ENCODE assay signal across 13 cellular contexts in genomic region chr2:135839713-135840112, GRCh38. TPM values are rescaled to one million over a fixed set of nuclear protein-coding genes. Genes with fewer than 3 reads are reported as not detected.
A peak's percentile ranks its signal among the peaks of the same experiment; 100 is the strongest.
DNase-seq lines count a peak whose midpoint lies in the region; ATAC-seq, FAIRE-seq and TF ChIP-seq lines count a peak whose summit lies in the region.
"Had no signal": no experiment of that assay in that cellular context is flagged by ENCODE, and none has a peak within 500 bp of the region (broad histone marks: within the 10 kb centered on the region; RNA-seq: fewer than 3 reads in every experiment).

No MANE protein-coding gene starts in this region.

- POLR2A ChIA-PET in endothelial cell of umbilical vein (lab: Charles Lee) = interaction anchor here (0.7 kb wide), 1 partner anchor 913 kb away, joined by 4 read pairs; no protein-coding TSS in a partner anchor

- H3K9me3 Mint-ChIP-seq in GM23338 = no peaks in the 10 kb centered on the region
- H3K9me3 Mint-ChIP-seq: CD4-positive, alpha-beta T cell had no signal

- H3K27ac Mint-ChIP-seq in GM23338 = no peak overlapping the region

- peak; percentile 81 for DNase-seq in AG20443 (ENCODE audit: low spot score)
- peak; percentile 5 for DNase-seq in NCI-H1694 treated with DMSO at 0.1 percent for 48 hours (lab: John Stamatoyannopoulos, UW)
- peak; percentile 73 for DNase-seq in endothelial cell of umbilical vein (ENCODE audit: low read depth, low spot score)
- DNase-seq in mucosa of descending colon = peak in 1 of 3 donors; percentile 21
- DNase-seq in NAMALWA (ENCODE audit: low spot score) = no peak
- no peak for DNase-seq in GM23338 (ENCODE audit: low spot score)
- DNase-seq: CD4-positive, alpha-beta T cell; cortex of kidney; occipital lobe; T1000 had no signal

- no TSS peak for BruUV-seq in endothelial cell of umbilical vein (replicated peaks; lab: Mats Ljungman, UMichigan)

- H3K9me3 ChIP-seq in endothelial cell of umbilical vein (replicated peaks; ENCODE audit: control insufficient read depth, insufficient read depth, low read length) (no peaks in the 10 kb centered on the region), mucosa of descending colon (no peaks in the 10 kb centered on the region)

- peaks cover 2% of the 10 kb centered on the region for H3K27me3 Mint-ChIP-seq in GM23338 (ENCODE audit: insufficient read depth, low read depth, poor library complexity)
- H3K27me3 Mint-ChIP-seq: CD4-positive, alpha-beta T cell had no signal

- TF ChIP-seq CTCF in endothelial cell of umbilical vein (IDR thresholded peaks at IDR 0.05; ENCODE audit: extremely low read depth in 1 of 2, insufficient read depth in 1 of 2, low read depth in 1 of 2, low read length in 2 of 2) (no peak), mucosa of descending colon (IDR thresholded peaks at IDR 0.05) (no peak), GM23338 (conservative IDR thresholded peaks at IDR 0.05; ENCODE audit: low read depth in 2 of 2) (no peak)

- H3K27me3 ChIP-seq in endothelial cell of umbilical vein (ENCODE audit: control insufficient read depth in 2 of 2, insufficient read depth in 2 of 2, low read length in 2 of 2) (no peaks in the 10 kb centered on the region), GM23338 (ENCODE audit: insufficient read depth) (no peaks in the 10 kb centered on the region)

- H3K79me2 ChIP-seq in endothelial cell of umbilical vein (ENCODE audit: control insufficient read depth, insufficient read depth, low read length) = no peaks in the 10 kb centered on the region
- no peaks in the 10 kb centered on the region for H3K79me2 ChIP-seq in GM23338 (replicated peaks; ENCODE audit: insufficient read depth)

- no peak overlapping the region for H3K4me2 ChIP-seq in endothelial cell of umbilical vein (ENCODE audit: insufficient read depth, low read length)
- H3K4me2 ChIP-seq in GM23338 = no peak overlapping the region

- H3K27ac ChIP-seq in endothelial cell of umbilical vein (ENCODE audit: insufficient read depth, low read depth, low read length) (no peak overlapping the region), GM23338 (ENCODE audit: low read depth) (no peak overlapping the region)

- peaks cover 8% of the 10 kb centered on the region for H3K4me1 ChIP-seq in endothelial cell of umbilical vein (ENCODE audit: control insufficient read depth, extremely low read depth, insufficient read depth, low read length)
- peaks cover 6% of the 10 kb centered on the region for H3K4me1 ChIP-seq in mucosa of descending colon (ENCODE audit: low read depth)
- H3K4me1 ChIP-seq in GM23338 (ENCODE audit: insufficient read depth) = no peaks in the 10 kb centered on the region

- peaks cover 39% of the 10 kb centered on the region for H3K36me3 Mint-ChIP-seq in GM23338 (ENCODE audit: low read depth)

- H3K9me2 ChIP-seq in GM23338 (ENCODE audit: insufficient read depth) = no peaks in the 10 kb centered on the region

- H3K9ac ChIP-seq in endothelial cell of umbilical vein (replicated peaks; ENCODE audit: extremely low read depth, insufficient read depth, low read length) = no peak overlapping the region

- peaks cover 2% of the 10 kb centered on the region; the same call in 1 of the 3 replicates for H3K4me1 Mint-ChIP-seq in GM23338

- dilution Hi-C loops in endothelial cell of umbilical vein (cut with MboI; ENCODE audit: extremely low pct_ligation_motif_present, low sequenced_read_pairs) = no loop called here

- H3K9me1 ChIP-seq in endothelial cell of umbilical vein (replicated peaks; ENCODE audit: control insufficient read depth, extremely low read depth, insufficient read depth, low read length) = no peaks in the 10 kb centered on the region

- no peak overlapping the region for H3K4me3 Mint-ChIP-seq in GM23338
- H3K4me3 Mint-ChIP-seq: CD4-positive, alpha-beta T cell had no signal

- H4K20me1 ChIP-seq in endothelial cell of umbilical vein (replicated peaks; ENCODE audit: control insufficient read depth, extremely low read depth, insufficient read depth, low read length) (no peaks in the 10 kb centered on the region), GM23338 (replicated peaks; ENCODE audit: insufficient read depth) (0 out of 2 replicates have a peak, but pooled peaks cover 4% of the 10 kb centered on the region)

- peak; percentile 90 for ATAC-seq in mucosa of descending colon
- ATAC-seq in HG03159 (IDR thresholded peaks at IDR 0.05; ENCODE audit: unreplicated experiment) = no peak
- no peak for ATAC-seq in GM23338
- ATAC-seq in HG03442 (IDR thresholded peaks at IDR 0.05; ENCODE audit: unreplicated experiment) = no peak

- H3K36me3 ChIP-seq in endothelial cell of umbilical vein (ENCODE audit: control insufficient read depth in 2 of 2, extremely low read depth in 1 of 2, insufficient read depth in 2 of 2, low read length in 2 of 2) (peaks cover 0 to 3% of the 10 kb centered on the region in 2 experiments), mucosa of descending colon (ENCODE audit: low read depth) (no peaks in the 10 kb centered on the region), GM23338 (ENCODE audit: insufficient read depth) (peaks cover 30% of the 10 kb centered on the region)

- CTCF ChIA-PET in endothelial cell of umbilical vein (lab: Charles Lee) = interaction anchor here (0.5 to 3.0 kb wide), 4 partner anchors 39 to 851 kb away, joined by 3 to 19 read pairs (median 4); no protein-coding TSS in a partner anchor

- TF ChIP-seq POLR2A in endothelial cell of umbilical vein (IDR thresholded peaks at IDR 0.05; ENCODE audit: low read depth, low read length) = no peak

- H3K4me3 ChIP-seq in endothelial cell of umbilical vein (replicated peaks in 1 of 3; ENCODE audit: insufficient read depth in 1 of 3, low read depth in 1 of 3, low read length in 3 of 3) = no peak overlapping the region
- H3K4me3 ChIP-seq in mucosa of descending colon = no peak overlapping the region
- no peak overlapping the region for H3K4me3 ChIP-seq in GM23338

- intact Hi-C loops in endothelial cell of umbilical vein (cut with micrococcal nuclease) (no loop called here), mucosa of descending colon (cut with DNase I, micrococcal nuclease) (no loop called here)

- H2AFZ ChIP-seq in endothelial cell of umbilical vein (ENCODE audit: low read depth, low read length) (no peak overlapping the region), GM23338 (no peak overlapping the region)

- peak; percentile 70 for FAIRE-seq in endothelial cell of umbilical vein (lab: Jason Lieb, UNC)
- FAIRE-seq: GM12891 had no signal

- H3F3A ChIP-seq in GM23338 (replicated peaks; ENCODE audit: low read depth) = peaks cover 9% of the 10 kb centered on the region

TF ChIP-seq in endothelial cell of umbilical vein, 7 proteins besides CTCF, POLR2A, EP300 and RAD21 (continues in another document):
- TF ChIP-seq POLR2AphosphoS5 (IDR thresholded peaks at IDR 0.05; ENCODE audit: insufficient read depth, low read depth, low read length) = no peak
- TF ChIP-seq FOS (IDR thresholded peaks at IDR 0.05; ENCODE audit: borderline replicate concordance, insufficient read depth, low read length) = no peak
- no peak for TF ChIP-seq MAX (IDR thresholded peaks at IDR 0.05; ENCODE audit: insufficient read depth, insufficient read length)
- TF ChIP-seq JUN (IDR thresholded peaks at IDR 0.05; ENCODE audit: borderline replicate concordance, insufficient read depth, insufficient read length, low read depth) = no peak
- no peak for TF ChIP-seq EZH2 (IDR thresholded peaks at IDR 0.05; ENCODE audit: borderline replicate concordance, low read depth, low read length, severe bottlenecking)

RNA-seq across cellular contexts. Expression of gene LCT, which starts 2.7 kb away (rescaled TPM):
- total RNA-seq in endothelial cell of umbilical vein (0.07 TPM in 1 of 2 replicates, not detected in the other), mucosa of descending colon (under 1 TPM; 0.09 to 0.19 (median 0.09) TPM)
- polyA plus RNA-seq in endothelial cell of umbilical vein (0.03 TPM in 1 of 2 replicates, not detected in the other), GM23338 (2016; fragmentation: Nextera tagmentation; extraction: Ambion mirVana) (not detected in 2 replicates)
- polyA plus RNA-seq in endothelial cell of umbilical vein (2011; cell fraction: cytosol; rRNA removed) = not detected in 2 replicates
- not detected in 2 replicates for polyA plus RNA-seq in endothelial cell of umbilical vein (2011; cell fraction: nucleus; rRNA removed)
- polyA plus RNA-seq in endothelial cell of umbilical vein (2012) = not detected in 2 replicates
- 0.05 TPM in 1 of 2 replicates, not detected in the other for polyA minus RNA-seq in endothelial cell of umbilical vein
- polyA minus RNA-seq in endothelial cell of umbilical vein (2011; cell fraction: cytosol; rRNA and poly(A)+ RNA removed) = not detected
- polyA minus RNA-seq in endothelial cell of umbilical vein (2011; cell fraction: nucleus; rRNA and poly(A)+ RNA removed) = 0.14 TPM in 2 replicates
- not detected in 2 replicates for total RNA-seq in GM23338 (2014; rRNA removed; shearing (Covaris generic))
- total RNA-seq: occipital lobe had no signal

RNA-seq across cellular contexts. Expression of gene MCM6, which starts 36.5 kb away (rescaled TPM):
- 48.1 and 52.6 TPM in 2 replicates for total RNA-seq in endothelial cell of umbilical vein
- 15.1 and 20.6 TPM in 2 replicates for polyA plus RNA-seq in endothelial cell of umbilical vein
- polyA plus RNA-seq in endothelial cell of umbilical vein (2011; cell fraction: cytosol; rRNA removed) = 26.3 and 28.9 TPM in 2 replicates
- polyA plus RNA-seq in endothelial cell of umbilical vein (2011; cell fraction: nucleus; rRNA removed) = 21.8 and 30.3 TPM in 2 replicates
- polyA plus RNA-seq in endothelial cell of umbilical vein (2012) = 28.5 and 41.4 TPM in 2 replicates
- 40.8 and 41.8 TPM in 2 replicates for polyA minus RNA-seq in endothelial cell of umbilical vein
- polyA minus RNA-seq in endothelial cell of umbilical vein (2011; cell fraction: cytosol; rRNA and poly(A)+ RNA removed) = 49.3 TPM
- 13.4 and 24.0 TPM in 2 replicates for polyA minus RNA-seq in endothelial cell of umbilical vein (2011; cell fraction: nucleus; rRNA and poly(A)+ RNA removed)
- 10 to 100 TPM in 1 of 3 donors, 1 to 10 TPM in 2; 8.4 to 19.8 (median 8.9) TPM for total RNA-seq in mucosa of descending colon
- total RNA-seq in GM23338 (2014; rRNA removed; shearing (Covaris generic)) = 133 and 139 TPM in 2 replicates
- polyA plus RNA-seq in GM23338 (2016; fragmentation: Nextera tagmentation; extraction: Ambion mirVana) = 64.7 and 74.7 TPM in 2 replicates

Comparison
In these comparisons a context has a peak if more than half of its experiments do, and no peak if none do; other contexts are left out.
1. DNase-seq: peak in AG20443 (single experiment), NCI-H1694 treated with DMSO at 0.1 percent for 48 hours (single experiment) and endothelial cell of umbilical vein (single experiment); none in NAMALWA (single experiment) and GM23338 (single experiment).